In the genomic region with DNA sequence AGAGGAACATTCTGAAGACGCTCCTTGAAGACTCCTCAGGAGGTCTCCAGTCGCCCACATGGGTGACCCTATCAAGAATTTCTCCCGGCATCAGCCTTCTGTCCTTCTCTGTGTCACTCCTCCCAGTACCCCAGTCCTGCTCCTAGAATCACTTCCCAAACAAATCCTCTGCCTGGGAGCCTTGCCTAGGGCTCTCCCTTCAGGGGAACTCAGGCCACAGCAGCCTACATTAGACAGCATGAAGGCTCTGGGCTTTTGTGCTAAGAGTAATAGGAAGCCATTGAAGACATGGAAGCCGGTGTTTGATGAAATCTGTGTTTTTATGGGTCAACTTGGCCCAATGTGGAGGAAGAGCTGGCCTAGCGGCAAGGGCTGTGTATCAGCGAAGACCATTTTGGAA, we compare ENCODE assay signal across 4 cellular contexts. TPM values are rescaled to one million over a fixed set of nuclear protein-coding genes. Genes with fewer than 3 reads are reported as not detected.
"Had no signal": no experiment of that assay in that cellular context is flagged by ENCODE, and none has a peak within 500 bp of the region (broad histone marks: within the 10 kb centered on the region; RNA-seq: fewer than 3 reads in every experiment).

No MANE protein-coding gene starts in this region.

RNA-seq across cellular contexts. Expression of a gene that starts 13.7 kb away (rescaled TPM):
- total RNA-seq: naive thymus-derived CD8-positive, alpha-beta T cell; osteocyte had no signal
- polyA plus RNA-seq: naive thymus-derived CD8-positive, alpha-beta T cell; neural cell; smooth muscle cell had no signal

RNA-seq across cellular contexts. Expression of a gene that starts 27.3 kb away (rescaled TPM):
- polyA plus RNA-seq: neural cell had no signal

RNA-seq across cellular contexts. Expression of a gene that starts 51.5 kb away (rescaled TPM):
- polyA plus RNA-seq: neural cell had no signal
